Comparison of ENCODE assay signal across 14 cellular contexts in genomic region chr1:10122926-10123325, GRCh38.
DNase-seq lines count a peak whose midpoint lies in the region; ATAC-seq, FAIRE-seq and TF ChIP-seq lines count a peak whose summit lies in the region.
"Had no signal": no experiment of that assay in that cellular context is flagged by ENCODE, and none has a peak within 500 bp of the region (broad histone marks: within the 10 kb centered on the region; RNA-seq: fewer than 3 reads in every experiment).

No MANE protein-coding gene starts in this region.

- FAIRE-seq in HTR-8/SVneo (lab: Jason Lieb, UNC) = no peak

- H3K4me3 Mint-ChIP-seq in natural killer cell = no peak overlapping the region
- H3K4me3 Mint-ChIP-seq: activated T-cell treated with anti-CD3 and anti-CD28 coated beads, Interleukin-2, amount 50 U/mL, for 4 hours; memory B cell had no signal

- no peaks in the 10 kb centered on the region for H3K4me1 ChIP-seq in muscle layer of duodenum (ENCODE audit: control insufficient read depth in 1 of 2, insufficient read depth in 2 of 2, low read length in 2 of 2)
- H3K4me1 ChIP-seq: Caco-2, heart right ventricle had no signal

- H3K27me3 Mint-ChIP-seq in natural killer cell (ENCODE audit: low read depth in 2 of 2) = no peaks in the 10 kb centered on the region
- H3K27me3 Mint-ChIP-seq: memory B cell had no signal

- H3K4me1 Mint-ChIP-seq in natural killer cell = no peaks in the 10 kb centered on the region
- H3K4me1 Mint-ChIP-seq: memory B cell had no signal

- intact Hi-C loops in natural killer cell (cut with micrococcal nuclease) = no loop called here

- peaks cover 18 to 28% of the 10 kb centered on the region in 2 donors for H3K36me3 ChIP-seq in muscle layer of duodenum (ENCODE audit: control insufficient read depth in 1 of 2, insufficient read depth in 2 of 2, low read length in 2 of 2)

- no peaks in the 10 kb centered on the region for H3K9me3 Mint-ChIP-seq in natural killer cell
- H3K9me3 Mint-ChIP-seq: activated T-cell treated with anti-CD3 and anti-CD28 coated beads, Interleukin-2, amount 50 U/mL, for 4 hours; memory B cell had no signal

- H3K27ac ChIP-seq in coronary artery (peak overlapping the region; percentile 23 to 81), muscle layer of duodenum (ENCODE audit: low read length) (peak overlapping the region; percentile 56)
- H3K27ac ChIP-seq: heart right ventricle had no signal

- no peak overlapping the region for H3K27ac Mint-ChIP-seq in natural killer cell
- H3K27ac Mint-ChIP-seq: memory B cell had no signal

- H3K9me3 ChIP-seq in muscle layer of duodenum (ENCODE audit: control insufficient read depth in 1 of 2, low read length in 2 of 2) = no peaks in the 10 kb centered on the region
- H3K9me3 ChIP-seq: Caco-2, heart right ventricle had no signal

- ATAC-seq in natural killer cell = no peak
- ATAC-seq: activated T-cell treated with anti-CD3 and anti-CD28 coated beads, Interleukin-2, amount 50 U/mL, for 4 hours; heart right ventricle; right cardiac atrium had no signal

- H3K27me3 ChIP-seq in muscle layer of duodenum (ENCODE audit: low read depth, low read length) = no peaks in the 10 kb centered on the region
- H3K27me3 ChIP-seq: heart right ventricle had no signal

- H3K36me3 Mint-ChIP-seq in natural killer cell = peaks cover 17% of the 10 kb centered on the region

- no peak overlapping the region for H3K4me3 ChIP-seq in coronary artery
- H3K4me3 ChIP-seq in muscle layer of duodenum (ENCODE audit: low read depth in 1 of 2, low read length in 2 of 2) = no peak overlapping the region
- H3K4me3 ChIP-seq: heart right ventricle had no signal

- TF ChIP-seq CTCF in coronary artery (IDR thresholded peaks at IDR 0.05) = no peak
- TF ChIP-seq CTCF in natural killer cell (IDR thresholded peaks at IDR 0.05) = no peak

- DNase-seq in HTR-8/SVneo (ENCODE audit: insufficient read length, low spot score) (peak; percentile 27), coronary artery (ENCODE audit: low spot score) (no peak), ureter (ENCODE audit: low spot score) (peak; percentile 59), natural killer cell (no peak), T-helper 2 cell (no peak), AML-193 (lab: John Stamatoyannopoulos, UW) (no peak)
- DNase-seq: activated T-cell treated with anti-CD3 and anti-CD28 coated beads, Interleukin-2, amount 50 U/mL, for 4 hours; anterior cingulate cortex; Caco-2; effector memory CD4-positive, alpha-beta T cell; heart right ventricle; right cardiac atrium had no signal

Comparison
In these comparisons a context has a peak if more than half of its experiments do, and no peak if none do; other contexts are left out.
1. DNase-seq: peak in HTR-8/SVneo (single experiment) and ureter (single experiment); none in coronary artery (single experiment), natural killer cell (single experiment), T-helper 2 cell (0 of 5) and AML-193 (0 of 2).